ENCODE assay signal across 22 cellular contexts in genomic region chr3:40597441-40597840, GRCh38.
DNase-seq lines count a peak whose midpoint lies in the region; ATAC-seq and TF ChIP-seq lines count a peak whose summit lies in the region.
"Had no signal": no experiment of that assay in that cellular context is flagged by ENCODE, and none has a peak within 500 bp of the region (broad histone marks: within the 10 kb centered on the region; RNA-seq: fewer than 3 reads in every experiment).

No MANE protein-coding gene starts in this region.

- no peaks in the 10 kb centered on the region for H4K20me1 ChIP-seq in MM.1S (ENCODE audit: insufficient read depth, low read length)

- in situ Hi-C loops in astrocyte of the cerebellum (cut with HindIII; ENCODE audit: low sequenced_read_pairs): loop anchor here (25.0 kb wide), 3 partner anchors 265 to 1115 kb away; no protein-coding TSS in a partner anchor

- DNase-seq in EL: peak; percentile 19
- DNase-seq in LHCN-M2 (ENCODE audit: low read depth): peak; percentile 42
- DNase-seq in astrocyte of the cerebellum (ENCODE audit: low read depth): peak; percentile 32
- DNase-seq in kidney glomerular epithelial cell (lab: John Stamatoyannopoulos, UW): peak; percentile 72
- no peak for DNase-seq in MM.1S
- no peak for DNase-seq in NCI-H526 (lab: John Stamatoyannopoulos, UW)
- DNase-seq: activated CD4-positive, CD25-positive, alpha-beta regulatory T cell; activated gamma-delta T cell; aorta; DND-41; immature natural killer cell; Kasumi-1; naive thymus-derived CD4-positive, alpha-beta T cell; NCI-H1417; NCI-H2171; NCI-H69; ovary; SJCRH30; T-helper 17 cell had no signal

- H3F3A ChIP-seq in MM.1S (ENCODE audit: insufficient read depth, low read length): no peaks in the 10 kb centered on the region

- no peaks in the 10 kb centered on the region; the same call in 1 of the 2 replicates for H3K9me2 ChIP-seq in MM.1S (replicated peaks; ENCODE audit: insufficient read depth, low read length)

- H3K27me3 ChIP-seq in MM.1S (replicated peaks; ENCODE audit: insufficient read depth, low read length): no peaks in the 10 kb centered on the region
- H3K27me3 ChIP-seq: ovary, SJCRH30, tibial nerve had no signal

- no peak overlapping the region for H3K4me3 ChIP-seq in astrocyte of the cerebellum (ENCODE audit: low read depth, low read length)
- H3K4me3 ChIP-seq in MM.1S (ENCODE audit: low read length): no peak overlapping the region
- H3K4me3 ChIP-seq: coronary artery, ovary, SJCRH30, tibial nerve had no signal

- no peaks in the 10 kb centered on the region for H3K9me3 ChIP-seq in MM.1S (replicated peaks; ENCODE audit: insufficient read depth, low read length)
- H3K9me3 ChIP-seq: ovary, tibial nerve had no signal

- no peak overlapping the region for H3K4me2 ChIP-seq in MM.1S (ENCODE audit: low read depth, low read length)

- H3K4me1 ChIP-seq in MM.1S (ENCODE audit: low read length): no peaks in the 10 kb centered on the region
- H3K4me1 ChIP-seq: tibial nerve had no signal

- no peak for ATAC-seq in GM19463 (IDR thresholded peaks at IDR 0.05; ENCODE audit: unreplicated experiment)
- ATAC-seq: naive thymus-derived CD4-positive, alpha-beta T cell; T-helper 17 cell had no signal

- no peak overlapping the region for H3K27ac ChIP-seq in MM.1S (ENCODE audit: low read length)
- H3K27ac ChIP-seq: coronary artery, ovary, SJCRH30, tibial nerve had no signal

- H3K79me2 ChIP-seq in MM.1S (ENCODE audit: low read length): no peaks in the 10 kb centered on the region

- H2AFZ ChIP-seq in MM.1S (ENCODE audit: low read length): no peak overlapping the region

- no peak overlapping the region for H3K9ac ChIP-seq in MM.1S (ENCODE audit: low read length)

- H3K36me3 ChIP-seq in MM.1S (replicated peaks; ENCODE audit: insufficient read depth, low read length): no peaks in the 10 kb centered on the region
- H3K36me3 ChIP-seq: ovary, SJCRH30, tibial nerve had no signal

- TF ChIP-seq CTCF in astrocyte of the cerebellum (IDR thresholded peaks at IDR 0.05; ENCODE audit: low read depth, low read length, missing control alignments) (no peak), MM.1S (IDR thresholded peaks at IDR 0.05; ENCODE audit: low read length) (no peak)

Comparison
In these comparisons a context has a peak if more than half of its experiments do, and no peak if none do; other contexts are left out.
1. DNase-seq: peak in EL (single experiment), LHCN-M2 (single experiment), astrocyte of the cerebellum (single experiment) and kidney glomerular epithelial cell (single experiment); none in MM.1S (single experiment) and NCI-H526 (0 of 2).